Comparison of ENCODE assay signal across 1 cellular context in the genomic region with DNA sequence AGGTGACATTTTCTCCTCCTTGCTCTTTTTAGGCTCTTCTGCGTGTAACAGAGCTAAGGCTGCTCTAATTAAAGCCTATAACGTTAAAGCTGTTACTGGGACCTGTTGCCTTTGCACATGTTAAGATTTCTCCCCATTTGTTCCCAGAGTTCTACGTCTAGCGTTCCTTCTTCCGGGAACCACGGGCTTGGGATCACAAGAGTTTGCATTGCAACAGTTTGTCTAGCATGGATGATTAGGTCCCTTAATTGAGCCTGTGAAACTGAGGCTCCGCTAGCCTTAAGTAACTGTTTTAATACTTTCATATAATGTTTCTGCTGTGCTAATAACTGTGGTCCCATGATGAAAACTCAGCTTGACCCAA.
TF ChIP-seq lines count a peak whose summit lies in the region.

No MANE protein-coding gene starts in this region.

TF ChIP-seq in A549, 52 proteins besides CTCF, POLR2A, EP300 and RAD21 (continued from another document):
- TF ChIP-seq, protein P1, sequence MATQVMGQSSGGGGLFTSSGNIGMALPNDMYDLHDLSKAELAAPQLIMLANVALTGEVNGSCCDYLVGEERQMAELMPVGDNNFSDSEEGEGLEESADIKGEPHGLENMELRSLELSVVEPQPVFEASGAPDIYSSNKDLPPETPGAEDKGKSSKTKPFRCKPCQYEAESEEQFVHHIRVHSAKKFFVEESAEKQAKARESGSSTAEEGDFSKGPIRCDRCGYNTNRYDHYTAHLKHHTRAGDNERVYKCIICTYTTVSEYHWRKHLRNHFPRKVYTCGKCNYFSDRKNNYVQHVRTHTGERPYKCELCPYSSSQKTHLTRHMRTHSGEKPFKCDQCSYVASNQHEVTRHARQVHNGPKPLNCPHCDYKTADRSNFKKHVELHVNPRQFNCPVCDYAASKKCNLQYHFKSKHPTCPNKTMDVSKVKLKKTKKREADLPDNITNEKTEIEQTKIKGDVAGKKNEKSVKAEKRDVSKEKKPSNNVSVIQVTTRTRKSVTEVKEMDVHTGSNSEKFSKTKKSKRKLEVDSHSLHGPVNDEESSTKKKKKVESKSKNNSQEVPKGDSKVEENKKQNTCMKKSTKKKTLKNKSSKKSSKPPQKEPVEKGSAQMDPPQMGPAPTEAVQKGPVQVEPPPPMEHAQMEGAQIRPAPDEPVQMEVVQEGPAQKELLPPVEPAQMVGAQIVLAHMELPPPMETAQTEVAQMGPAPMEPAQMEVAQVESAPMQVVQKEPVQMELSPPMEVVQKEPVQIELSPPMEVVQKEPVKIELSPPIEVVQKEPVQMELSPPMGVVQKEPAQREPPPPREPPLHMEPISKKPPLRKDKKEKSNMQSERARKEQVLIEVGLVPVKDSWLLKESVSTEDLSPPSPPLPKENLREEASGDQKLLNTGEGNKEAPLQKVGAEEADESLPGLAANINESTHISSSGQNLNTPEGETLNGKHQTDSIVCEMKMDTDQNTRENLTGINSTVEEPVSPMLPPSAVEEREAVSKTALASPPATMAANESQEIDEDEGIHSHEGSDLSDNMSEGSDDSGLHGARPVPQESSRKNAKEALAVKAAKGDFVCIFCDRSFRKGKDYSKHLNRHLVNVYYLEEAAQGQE (IDR thresholded peaks at IDR 0.05), result no peak
